ENCODE assay signal across 24 cellular contexts in the genomic region with DNA sequence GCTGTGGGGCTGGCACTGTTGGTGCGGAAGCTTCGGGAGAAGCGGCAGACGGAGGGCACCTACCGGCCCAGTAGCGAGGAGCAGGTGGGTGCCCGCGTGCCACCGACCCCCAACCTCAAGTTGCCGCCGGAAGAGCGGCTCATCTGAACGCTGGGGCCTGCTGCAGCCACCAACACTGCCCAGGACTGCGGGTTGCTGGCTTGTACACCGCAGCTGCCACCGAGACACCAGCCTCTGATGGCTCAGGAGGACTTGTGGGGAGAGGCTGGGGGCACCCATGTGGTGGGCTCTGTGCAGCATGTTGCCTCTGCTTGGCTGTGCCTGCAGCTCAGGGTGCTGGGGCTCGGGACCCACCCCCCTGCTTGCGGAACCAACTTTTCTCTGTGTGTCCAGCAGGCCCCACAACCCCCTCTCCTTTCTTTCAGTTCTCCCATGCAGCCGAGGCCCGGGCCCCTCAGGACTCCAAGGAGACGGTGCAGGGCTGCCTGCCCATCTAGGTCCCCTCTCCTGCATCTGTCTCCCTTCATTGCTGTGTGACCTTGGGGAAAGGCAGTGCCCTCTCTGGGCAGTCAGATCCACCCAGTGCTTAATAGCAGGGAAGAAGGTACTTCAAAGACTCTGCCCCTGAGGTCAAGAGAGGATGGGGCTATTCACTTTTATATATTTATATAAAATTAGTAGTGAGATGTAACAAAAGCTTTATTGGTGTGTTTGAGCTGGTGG. TPM values are rescaled to one million over a fixed set of nuclear protein-coding genes. Genes with fewer than 3 reads are reported as not detected.
A peak's percentile ranks its signal among the peaks of the same experiment; 100 is the strongest.
DNase-seq lines count a peak whose midpoint lies in the region; ATAC-seq and TF ChIP-seq lines count a peak whose summit lies in the region.
"Had no signal": no experiment of that assay in that cellular context is flagged by ENCODE, and none has a peak within 500 bp of the region (broad histone marks: within the 10 kb centered on the region; RNA-seq: fewer than 3 reads in every experiment).

No MANE protein-coding gene starts in this region.

- H3K36me3 ChIP-seq in Caco-2 (ENCODE audit: control insufficient read depth, insufficient read depth, low read length) (peaks cover 4% of the 10 kb centered on the region), NT2/D1 (ENCODE audit: insufficient read depth, insufficient read length, low read length) (no peaks in the 10 kb centered on the region), neuronal stem cell (replicated peaks in 1 of 2; ENCODE audit: control insufficient read depth in 2 of 2, insufficient read depth in 2 of 2, low read length in 2 of 2) (no peaks in the 10 kb centered on the region)
- H3K36me3 ChIP-seq: SJCRH30 had no signal

- TF ChIP-seq CTCF in Caco-2 (IDR thresholded peaks at IDR 0.05; ENCODE audit: insufficient read depth in 1 of 2, low read depth in 1 of 2, low read length in 1 of 2, severe bottlenecking in 1 of 2, unreplicated experiment in 1 of 2) (no peak), endothelial cell (IDR thresholded peaks at IDR 0.05; ENCODE audit: unreplicated experiment) (no peak)

- H3K27me3 ChIP-seq in Caco-2 (replicated peaks; ENCODE audit: control insufficient read depth, insufficient read depth, low read length), result no peaks in the 10 kb centered on the region
- peaks cover 39% of the 10 kb centered on the region for H3K27me3 ChIP-seq in NT2/D1 (ENCODE audit: insufficient read depth, insufficient read length)
- H3K27me3 ChIP-seq in neuronal stem cell (ENCODE audit: control insufficient read depth in 3 of 3, insufficient read depth in 3 of 3, low read depth in 1 of 3, low read length in 3 of 3), result peaks cover 12 to 70% (median 33%) of the 10 kb centered on the region in 3 experiments
- H3K27me3 ChIP-seq: Peyer's patch, SJCRH30 had no signal

- intact Hi-C loops in Caco-2 (cut with micrococcal nuclease; ENCODE audit: unreplicated experiment), result no loop called here

- DNase-seq in activated naive CD8-positive, alpha-beta T cell treated with anti-CD3 and anti-CD28 coated beads for 36 hours, result no peak
- DNase-seq in Caco-2, result no peak
- DNase-seq in NT2/D1 (ENCODE audit: low read depth, low spot score), result no peak
- no peak for DNase-seq in neuronal stem cell (ENCODE audit: low spot score)
- no peak for DNase-seq in endothelial cell (ENCODE audit: low spot score)
- no peak for DNase-seq in activated CD4-positive, alpha-beta T cell treated with anti-CD3 and anti-CD28 coated beads, Interleukin-2, amount 50 U/mL, for 4 hours
- DNase-seq: COR-L47; KG1; NCI-H1092; NCI-H146; NCI-H2029; NCI-H2227 treated with DMSO at 0.1 percent for 48 hours; NCI-H510A; NCI-H748 treated with DMSO at 0.1 percent for 48 hours; NK-92 treated with Interleukin-12 subunit alpha and Interleukin-12 subunit beta, amount 100 ng/mL, for 24 hours; Peyer's patch; SJCRH30 had no signal

- H3K4me3 ChIP-seq in Caco-2 (ENCODE audit: low read depth, low read length), result no peak overlapping the region
- H3K4me3 ChIP-seq in NT2/D1 (ENCODE audit: insufficient read length, low read depth), result no peak overlapping the region
- no peak overlapping the region for H3K4me3 ChIP-seq in neuronal stem cell (ENCODE audit: low read length in 2 of 2)
- H3K4me3 ChIP-seq: SJCRH30 had no signal

- H4K8ac ChIP-seq in neuronal stem cell (ENCODE audit: low read depth, low read length), result no peak overlapping the region

- H2BK15ac ChIP-seq in neuronal stem cell (ENCODE audit: low read length), result peak overlapping the region; percentile 89

- no peaks in the 10 kb centered on the region for H3K9me3 Mint-ChIP-seq in activated naive CD8-positive, alpha-beta T cell (ENCODE audit: low read depth)
- no peaks in the 10 kb centered on the region for H3K9me3 Mint-ChIP-seq in activated naive CD8-positive, alpha-beta T cell treated with anti-CD3 and anti-CD28 coated beads for 36 hours
- H3K9me3 Mint-ChIP-seq in Caco-2 (ENCODE audit: unreplicated experiment) (no peaks in the 10 kb centered on the region), endothelial cell (ENCODE audit: unreplicated experiment) (no peaks in the 10 kb centered on the region)

- H3K27ac Mint-ChIP-seq in activated naive CD8-positive, alpha-beta T cell, result peak overlapping the region; percentile 64
- H3K27ac Mint-ChIP-seq in activated naive CD8-positive, alpha-beta T cell treated with anti-CD3 and anti-CD28 coated beads for 36 hours, result no peak overlapping the region
- H3K27ac Mint-ChIP-seq in Caco-2 (ENCODE audit: unreplicated experiment) (peak overlapping the region; percentile 95), endothelial cell (ENCODE audit: unreplicated experiment) (no peak overlapping the region)

- BruUV-seq in Caco-2 (replicated peaks; lab: Mats Ljungman, UMichigan), result no TSS peak

- no peak overlapping the region for H2AFZ ChIP-seq in neuronal stem cell (ENCODE audit: low read length)

- H3K4me3 Mint-ChIP-seq in activated naive CD8-positive, alpha-beta T cell, result no peak overlapping the region
- no peak overlapping the region for H3K4me3 Mint-ChIP-seq in activated naive CD8-positive, alpha-beta T cell treated with anti-CD3 and anti-CD28 coated beads for 36 hours
- peak overlapping the region; percentile 24 for H3K4me3 Mint-ChIP-seq in Caco-2 (ENCODE audit: unreplicated experiment)
- no peak overlapping the region for H3K4me3 Mint-ChIP-seq in endothelial cell (ENCODE audit: unreplicated experiment)
- H3K4me3 Mint-ChIP-seq: CD14-positive monocyte had no signal

- H3K9me3 ChIP-seq in Caco-2 (no peaks in the 10 kb centered on the region), NT2/D1 (ENCODE audit: insufficient read depth, low read length) (no peaks in the 10 kb centered on the region), neuronal stem cell (replicated peaks in 1 of 2; ENCODE audit: control insufficient read depth in 2 of 2, insufficient read depth in 1 of 2, low read depth in 1 of 2, low read length in 2 of 2) (peaks cover 0 to 2% of the 10 kb centered on the region in 2 donors)
- H3K9me3 ChIP-seq: Peyer's patch, SJCRH30 had no signal

- H3K4me1 Mint-ChIP-seq in activated naive CD8-positive, alpha-beta T cell (ENCODE audit: low read depth), result peaks cover 14% of the 10 kb centered on the region
- peaks cover 13% of the 10 kb centered on the region for H3K4me1 Mint-ChIP-seq in activated naive CD8-positive, alpha-beta T cell treated with anti-CD3 and anti-CD28 coated beads for 36 hours
- H3K4me1 Mint-ChIP-seq in Caco-2 (ENCODE audit: low read depth, unreplicated experiment) (peaks cover 13% of the 10 kb centered on the region), endothelial cell (ENCODE audit: unreplicated experiment) (no peaks in the 10 kb centered on the region)

- no peaks in the 10 kb centered on the region for H3K79me1 ChIP-seq in neuronal stem cell (ENCODE audit: low read depth, low read length)

- CTCF ChIA-PET in Caco-2 (lab: Charles Lee), result no interaction called here

- H3K9ac ChIP-seq in NT2/D1 (ENCODE audit: insufficient read length, low read depth) (peak overlapping the region; percentile 4), neuronal stem cell (ENCODE audit: low read depth, low read length, poor library complexity) (no peak overlapping the region)

- POLR2A ChIA-PET in Caco-2 (lab: Charles Lee), result no interaction called here

- peak overlapping the region; percentile 76 for H3K18ac ChIP-seq in neuronal stem cell (ENCODE audit: low read length)

- no peak overlapping the region for H3K4me2 ChIP-seq in neuronal stem cell (ENCODE audit: insufficient read depth, low read length, poor library complexity, severe bottlenecking)

- H3K14ac ChIP-seq in neuronal stem cell (ENCODE audit: low read length), result no peak overlapping the region

- H2AK5ac ChIP-seq in neuronal stem cell (ENCODE audit: low read depth, low read length), result peak overlapping the region; percentile 94

- H3K27me3 Mint-ChIP-seq in activated naive CD8-positive, alpha-beta T cell, result no peaks in the 10 kb centered on the region
- no peaks in the 10 kb centered on the region for H3K27me3 Mint-ChIP-seq in activated naive CD8-positive, alpha-beta T cell treated with anti-CD3 and anti-CD28 coated beads for 36 hours
- H3K27me3 Mint-ChIP-seq in Caco-2 (ENCODE audit: insufficient read depth, unreplicated experiment) (no peaks in the 10 kb centered on the region), endothelial cell (ENCODE audit: unreplicated experiment) (peaks cover 12% of the 10 kb centered on the region)

- no peak for ATAC-seq in GM19395 (IDR thresholded peaks at IDR 0.05; ENCODE audit: unreplicated experiment)

- H3K27ac ChIP-seq in neuronal stem cell (replicated peaks; ENCODE audit: low read length), result no peak overlapping the region
- H3K27ac ChIP-seq: HL-60, Peyer's patch, SJCRH30 had no signal

- H3K4me1 ChIP-seq in Caco-2 (no peaks in the 10 kb centered on the region), NT2/D1 (ENCODE audit: insufficient read depth, insufficient read length) (peaks cover 11% of the 10 kb centered on the region), neuronal stem cell (ENCODE audit: control insufficient read depth in 2 of 2, insufficient read depth in 1 of 2, low read depth in 1 of 2, low read length in 2 of 2) (peaks cover 0 to 2% of the 10 kb centered on the region in 2 donors)
- H3K4me1 ChIP-seq: SJCRH30 had no signal

- H3K23ac ChIP-seq in neuronal stem cell (ENCODE audit: low read depth, low read length, poor library complexity), result peak overlapping the region; percentile 93

- H2BK12ac ChIP-seq in neuronal stem cell (ENCODE audit: low read length), result peak overlapping the region; percentile 22

- H2BK5ac ChIP-seq in neuronal stem cell (ENCODE audit: low read length), result no peak overlapping the region

- no peak overlapping the region for H3K4ac ChIP-seq in neuronal stem cell (ENCODE audit: low read length)

- H4K91ac ChIP-seq in neuronal stem cell (ENCODE audit: low read depth, low read length, poor library complexity), result no peak overlapping the region

- H2BK120ac ChIP-seq in neuronal stem cell (ENCODE audit: low read depth, low read length), result no peak overlapping the region

- no CpG with 5 or more reads among the region's 21 CpGs for WGBS in neuronal stem cell (ENCODE audit: extremely low coverage in 2 of 2, insufficient read length in 2 of 2, insufficient replicate concordance in 1 of 2), 2 donors

- peaks cover 4% of the 10 kb centered on the region for H3K36me3 Mint-ChIP-seq in activated naive CD8-positive, alpha-beta T cell
- H3K36me3 Mint-ChIP-seq in activated naive CD8-positive, alpha-beta T cell treated with anti-CD3 and anti-CD28 coated beads for 36 hours, result peaks cover 12% of the 10 kb centered on the region
- H3K36me3 Mint-ChIP-seq in Caco-2 (ENCODE audit: insufficient read depth, unreplicated experiment) (peaks cover 57% of the 10 kb centered on the region), endothelial cell (ENCODE audit: low read depth, unreplicated experiment) (no peaks in the 10 kb centered on the region)

RNA-seq across cellular contexts. Expression of a gene that starts 2.6 kb away (rescaled TPM):
- total RNA-seq in activated naive CD8-positive, alpha-beta T cell treated with anti-CD3 and anti-CD28 coated beads for 36 hours, result 1 to 10 TPM; 2.1 to 2.5 TPM
- total RNA-seq in Caco-2 (2022) (53.9 and 54.5 TPM in 2 replicates), endothelial cell (ENCODE audit: unreplicated experiment) (0.44 TPM)
- polyA plus RNA-seq in neuronal stem cell (2013, experiment 1 of 2), result 0.04 TPM
- polyA plus RNA-seq in neuronal stem cell (2013, experiment 2 of 2), result 0.10 TPM
- total RNA-seq: G401, SJCRH30 had no signal
- polyA plus RNA-seq: CD14-positive monocyte had no signal

RNA-seq across cellular contexts. Expression of a gene that starts 7.1 kb away (rescaled TPM):
- 10 to 100 TPM; 14.8 to 18.4 TPM for total RNA-seq in activated naive CD8-positive, alpha-beta T cell treated with anti-CD3 and anti-CD28 coated beads for 36 hours
- total RNA-seq in Caco-2 (2022), result 70.5 and 73.5 TPM in 2 replicates
- polyA plus RNA-seq in neuronal stem cell (2013, experiment 1 of 2), result 52.7 TPM
- polyA plus RNA-seq in neuronal stem cell (2013, experiment 2 of 2), result 51.9 TPM
- total RNA-seq in endothelial cell (ENCODE audit: unreplicated experiment), result 20.7 TPM

RNA-seq across cellular contexts. Expression of a gene that starts 14.9 kb away (rescaled TPM):
- total RNA-seq in activated naive CD8-positive, alpha-beta T cell treated with anti-CD3 and anti-CD28 coated beads for 36 hours, result 10 to 100 TPM; 62.4 to 63.2 TPM
- 3.5 and 4.4 TPM in 2 replicates for total RNA-seq in Caco-2 (2022)
- polyA plus RNA-seq in neuronal stem cell (2013, experiment 1 of 2), result 0.61 TPM
- 0.60 TPM for polyA plus RNA-seq in neuronal stem cell (2013, experiment 2 of 2)
- 1.5 TPM for total RNA-seq in endothelial cell (ENCODE audit: unreplicated experiment)
- total RNA-seq: G401, HT-29, SJCRH30 had no signal

RNA-seq across cellular contexts. Expression of a gene that starts 33.1 kb away (rescaled TPM):
- total RNA-seq in activated naive CD8-positive, alpha-beta T cell treated with anti-CD3 and anti-CD28 coated beads for 36 hours, result under 1 TPM; 0.52 to 0.60 TPM
- 0.23 TPM in 1 of 2 replicates, not detected in the other for total RNA-seq in Caco-2 (2022)
- polyA plus RNA-seq in neuronal stem cell (2013, experiment 1 of 2), result 0.42 TPM
- 0.47 TPM for polyA plus RNA-seq in neuronal stem cell (2013, experiment 2 of 2)
- total RNA-seq in endothelial cell (ENCODE audit: unreplicated experiment), result 0.23 TPM
- total RNA-seq: OCI-LY7 had no signal
- polyA plus RNA-seq: CD14-positive monocyte had no signal

RNA-seq across cellular contexts. Expression of a gene that starts 35.4 kb away (rescaled TPM):
- total RNA-seq in activated naive CD8-positive, alpha-beta T cell treated with anti-CD3 and anti-CD28 coated beads for 36 hours, result 1 to 10 TPM; 7.3 to 7.8 TPM
- total RNA-seq in Caco-2 (2022), result 3.8 and 6.0 TPM in 2 replicates
- polyA plus RNA-seq in neuronal stem cell (2013, experiment 1 of 2), result 30.8 TPM
- 30.4 TPM for polyA plus RNA-seq in neuronal stem cell (2013, experiment 2 of 2)
- total RNA-seq in endothelial cell (ENCODE audit: unreplicated experiment), result 0.21 TPM
- total RNA-seq: HT-29, SJCRH30 had no signal
- polyA plus RNA-seq: CD14-positive monocyte had no signal

Comparison
In these comparisons a context has a peak if more than half of its experiments do, and no peak if none do; other contexts are left out.
1. H3K27ac Mint-ChIP-seq: peak in activated naive CD8-positive, alpha-beta T cell (single experiment) and Caco-2 (single experiment); none in activated naive CD8-positive, alpha-beta T cell treated with anti-CD3 and anti-CD28 coated beads for 36 hours (single experiment) and endothelial cell (single experiment).
2. RNA of a gene that starts 2.6 kb away (total RNA-seq): 53.9 to 54.5 TPM in Caco-2; 2.1 to 2.5 TPM in activated naive CD8-positive, alpha-beta T cell treated with anti-CD3 and anti-CD28 coated beads for 36 hours and 0.44 TPM in endothelial cell (single experiment); every median in the first group is over 10 times any median in the second.
3. RNA of a gene that starts 14.9 kb away (total RNA-seq): 62.4 to 63.2 TPM in activated naive CD8-positive, alpha-beta T cell treated with anti-CD3 and anti-CD28 coated beads for 36 hours; 3.5 to 4.4 TPM in Caco-2 and 1.5 TPM in endothelial cell (single experiment); every median in the first group is over 10 times any median in the second.